In genomic region chr6:52221302-52221701, GRCh38 we compare ENCODE assay signal across 11 cellular contexts. TPM values are rescaled to one million over a fixed set of nuclear protein-coding genes. Genes with fewer than 3 reads are reported as not detected.
DNase-seq lines count a peak whose midpoint lies in the region; ATAC-seq, FAIRE-seq and TF ChIP-seq lines count a peak whose summit lies in the region.
"Had no signal": no experiment of that assay in that cellular context is flagged by ENCODE, and none has a peak within 500 bp of the region (broad histone marks: within the 10 kb centered on the region; RNA-seq: fewer than 3 reads in every experiment).

No MANE protein-coding gene starts in this region.

- no peaks in the 10 kb centered on the region for H3K79me2 ChIP-seq in PC-9 (ENCODE audit: low read depth)

- peaks cover 43% of the 10 kb centered on the region for H3K27me3 ChIP-seq in PC-9 (ENCODE audit: insufficient read depth, low read depth)

- no peak overlapping the region for H3K4me2 ChIP-seq in PC-9

- H4K20me1 ChIP-seq in PC-9 (ENCODE audit: insufficient read depth): no peaks in the 10 kb centered on the region

- BruUV-seq in PC-9 (replicated peaks; lab: Mats Ljungman, UMichigan): no TSS peak

- POLR2A ChIA-PET in PC-9 (lab: Charles Lee; ENCODE audit: unreplicated experiment): no interaction called here

- no peaks in the 10 kb centered on the region for H3K4me1 ChIP-seq in PC-9 (replicated peaks; ENCODE audit: insufficient read depth)

- intact Hi-C loops in PC-9 (cut with micrococcal nuclease; ENCODE audit: unreplicated experiment): no loop called here

- peaks cover 4% of the 10 kb centered on the region; the same call in 1 of the 2 replicates for H3K9me3 ChIP-seq in PC-9 (ENCODE audit: insufficient read depth, low read depth)

- H3K27ac ChIP-seq in PC-9: no peak overlapping the region

- peak; percentile 58 for ATAC-seq in HG03439 (IDR thresholded peaks at IDR 0.05; ENCODE audit: unreplicated experiment)

- H3F3A ChIP-seq in PC-9 (ENCODE audit: insufficient read depth, low read depth): no peaks in the 10 kb centered on the region

- CTCF ChIA-PET in PC-9 (lab: Charles Lee): no interaction called here

- TF ChIP-seq CTCF in PC-9 (conservative IDR thresholded peaks at IDR 0.05): no peak

- no peak overlapping the region for H2AFZ ChIP-seq in PC-9

- H3K36me3 ChIP-seq in PC-9 (ENCODE audit: low read depth): no peaks in the 10 kb centered on the region

- H3K9me2 ChIP-seq in PC-9 (ENCODE audit: insufficient read depth): no peaks in the 10 kb centered on the region

- peak; percentile 36 for DNase-seq in stimulated activated naive CD4-positive, alpha-beta T cell treated with Interleukin-2 at 50 U/mL for 16 hours (lab: John Stamatoyannopoulos, UW)
- no peak for DNase-seq in stimulated activated naive CD4-positive, alpha-beta T cell (lab: John Stamatoyannopoulos, UW)
- peak; percentile 5 for DNase-seq in activated T-helper 9 cell treated with anti-CD3 and anti-CD28 coated beads, Interleukin-2, amount 50 U/mL, for 16 hours (ENCODE audit: low read depth)
- DNase-seq in urothelium cell line (ENCODE audit: low spot score): peak; percentile 34
- no peak for DNase-seq in amygdala (lab: John Stamatoyannopoulos, UW)
- no peak for DNase-seq in NCI-H2029 (lab: John Stamatoyannopoulos, UW)
- no peak for DNase-seq in PC-9
- DNase-seq: C1 segment of cervical spinal cord, foreskin fibroblast had no signal

- H3K4me3 ChIP-seq in PC-9: no peak overlapping the region

- FAIRE-seq in urothelium cell line (lab: Jason Lieb, UNC): no peak
- FAIRE-seq: H54 had no signal

RNA-seq across cellular contexts. Expression of gene IL17F, which starts 23.0 kb away (rescaled TPM):
- not detected in 2 replicates for total RNA-seq in PC-9 (2021)

RNA-seq across cellular contexts. Expression of gene IL17A, which starts 35.1 kb away (rescaled TPM):
- total RNA-seq in PC-9 (2021): not detected in 2 replicates

Comparison
In these comparisons a context has a peak if more than half of its experiments do, and no peak if none do; other contexts are left out.
1. DNase-seq: peak in stimulated activated naive CD4-positive, alpha-beta T cell treated with Interleukin-2 at 50 U/mL for 16 hours (single experiment), activated T-helper 9 cell treated with anti-CD3 and anti-CD28 coated beads, Interleukin-2, amount 50 U/mL, for 16 hours (single experiment) and urothelium cell line (single experiment); none in stimulated activated naive CD4-positive, alpha-beta T cell (0 of 6), amygdala (0 of 56), NCI-H2029 (single experiment) and PC-9 (0 of 2).